15 cellular contexts compared by ENCODE assay signal in the genomic region with DNA sequence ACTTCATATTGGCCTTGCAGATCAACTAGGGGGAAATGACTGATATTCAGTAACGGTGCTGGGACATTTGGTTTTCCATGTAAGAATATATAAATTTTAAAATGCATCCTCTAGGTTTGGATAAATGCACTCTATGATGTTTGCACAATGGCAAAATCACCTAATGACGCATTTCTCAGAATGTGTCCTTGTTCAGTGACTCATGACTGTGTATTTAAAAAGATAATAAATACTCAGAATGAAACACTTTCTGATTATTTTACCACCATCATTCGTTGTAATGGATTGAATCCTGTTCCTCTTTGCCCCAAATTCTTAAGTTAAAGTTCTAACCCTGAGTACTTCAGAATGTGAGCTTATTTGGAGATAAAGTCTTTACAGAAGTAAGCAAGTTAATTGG. TPM values are rescaled to one million over a fixed set of nuclear protein-coding genes. Genes with fewer than 3 reads are reported as not detected.
DNase-seq lines count a peak whose midpoint lies in the region; ATAC-seq and TF ChIP-seq lines count a peak whose summit lies in the region.
"Had no signal": no experiment of that assay in that cellular context is flagged by ENCODE, and none has a peak within 500 bp of the region (broad histone marks: within the 10 kb centered on the region; RNA-seq: fewer than 3 reads in every experiment).

No MANE protein-coding gene starts in this region.

- H3K4me1 Mint-ChIP-seq in T-helper 2 cell treated with Interferon-gamma antibody and Interleukin-4, amounts not matched to agents 5 μg/mL and 100 μg/mL, for 36 hours (ENCODE audit: low read depth) = peaks cover 45% of the 10 kb centered on the region
- peaks cover 48 to 53% of the 10 kb centered on the region in 2 donors for H3K4me1 Mint-ChIP-seq in effector memory CD8-positive, alpha-beta T cell (ENCODE audit: low read depth in 2 of 2)
- H3K4me1 Mint-ChIP-seq in stimulated activated naive CD8-positive, alpha-beta T cell treated with anti-CD3 and anti-CD28 coated beads, Interleukin-15, amount 100 ng/mL, for 72 hours = peaks cover 87% of the 10 kb centered on the region
- H3K4me1 Mint-ChIP-seq in endodermal cell = peaks cover 7% of the 10 kb centered on the region

- no peak overlapping the region for H3K4me3 Mint-ChIP-seq in T-helper 2 cell treated with Interferon-gamma antibody and Interleukin-4, amounts not matched to agents 5 μg/mL and 100 μg/mL, for 36 hours
- peak overlapping the region; percentile 34 to 79 for H3K4me3 Mint-ChIP-seq in effector memory CD8-positive, alpha-beta T cell
- H3K4me3 Mint-ChIP-seq in stimulated activated naive CD8-positive, alpha-beta T cell treated with anti-CD3 and anti-CD28 coated beads, Interleukin-15, amount 100 ng/mL, for 72 hours = peak overlapping the region; percentile 58 to 63
- H3K4me3 Mint-ChIP-seq in endodermal cell = no peak overlapping the region
- H3K4me3 Mint-ChIP-seq: activated naive CD8-positive, alpha-beta T cell treated with anti-CD3 and anti-CD28 coated beads, Interleukin-2, amount 10 ng/mL, durations not matched to agents 7 days and 5 days had no signal

- peaks cover 3% of the 10 kb centered on the region for H3K4me1 ChIP-seq in endodermal cell (ENCODE audit: control insufficient read depth, insufficient read depth, low read length)
- H3K4me1 ChIP-seq in Karpas-422 (ENCODE audit: low read length) = no peaks in the 10 kb centered on the region

- H3K27ac ChIP-seq in endodermal cell (ENCODE audit: low read depth, low read length) (no peak overlapping the region), Karpas-422 (ENCODE audit: low read length) (no peak overlapping the region)

- peaks cover 3 to 4% of the 10 kb centered on the region in 2 donors for H3K9me3 Mint-ChIP-seq in activated naive CD4-positive, alpha-beta T cell treated with anti-CD3 and anti-CD28 coated beads, Interleukin-2, amount 50 U/mL, for 72 hours
- no peaks in the 10 kb centered on the region for H3K9me3 Mint-ChIP-seq in T-helper 2 cell treated with Interferon-gamma antibody and Interleukin-4, amounts not matched to agents 5 μg/mL and 100 μg/mL, for 36 hours
- peaks cover 0 to 2% of the 10 kb centered on the region in 2 donors for H3K9me3 Mint-ChIP-seq in effector memory CD8-positive, alpha-beta T cell
- no peaks in the 10 kb centered on the region for H3K9me3 Mint-ChIP-seq in stimulated activated naive CD8-positive, alpha-beta T cell treated with anti-CD3 and anti-CD28 coated beads, Interleukin-15, amount 100 ng/mL, for 72 hours
- H3K9me3 Mint-ChIP-seq in endodermal cell = no peaks in the 10 kb centered on the region
- H3K9me3 Mint-ChIP-seq: activated naive CD8-positive, alpha-beta T cell treated with anti-CD3 and anti-CD28 coated beads, Interleukin-2, amount 10 ng/mL, durations not matched to agents 7 days and 5 days had no signal

- no peaks in the 10 kb centered on the region for H3K9me2 ChIP-seq in Karpas-422 (replicated peaks; ENCODE audit: insufficient read depth, low read length)

- H3K79me2 ChIP-seq in Karpas-422 (ENCODE audit: low read length) = no peaks in the 10 kb centered on the region

- no peak for TF ChIP-seq CTCF in endodermal cell (conservative IDR thresholded peaks at IDR 0.05)

- no peaks in the 10 kb centered on the region for H3K27me3 Mint-ChIP-seq in T-helper 2 cell treated with Interferon-gamma antibody and Interleukin-4, amounts not matched to agents 5 μg/mL and 100 μg/mL, for 36 hours (ENCODE audit: low read depth)
- H3K27me3 Mint-ChIP-seq in effector memory CD8-positive, alpha-beta T cell = no peaks in the 10 kb centered on the region
- no peaks in the 10 kb centered on the region for H3K27me3 Mint-ChIP-seq in stimulated activated naive CD8-positive, alpha-beta T cell treated with anti-CD3 and anti-CD28 coated beads, Interleukin-15, amount 100 ng/mL, for 72 hours
- H3K27me3 Mint-ChIP-seq in endodermal cell (ENCODE audit: insufficient read depth) = no peaks in the 10 kb centered on the region
- H3K27me3 Mint-ChIP-seq: activated naive CD8-positive, alpha-beta T cell treated with anti-CD3 and anti-CD28 coated beads, Interleukin-2, amount 10 ng/mL, durations not matched to agents 7 days and 5 days had no signal

- H3K27me3 ChIP-seq in endodermal cell (ENCODE audit: control insufficient read depth, insufficient read depth, low read length, poor library complexity, severe bottlenecking) = no peaks in the 10 kb centered on the region
- H3K27me3 ChIP-seq in Karpas-422 (ENCODE audit: low read length) = no peaks in the 10 kb centered on the region

- peak overlapping the region; percentile 88 to 90 for H3K27ac Mint-ChIP-seq in activated naive CD4-positive, alpha-beta T cell treated with anti-CD3 and anti-CD28 coated beads, Interleukin-2, amount 50 U/mL, for 72 hours
- H3K27ac Mint-ChIP-seq in T-helper 2 cell treated with Interferon-gamma antibody and Interleukin-4, amounts not matched to agents 5 μg/mL and 100 μg/mL, for 36 hours = peak overlapping the region; percentile 56
- peak overlapping the region; percentile 93 to 98 for H3K27ac Mint-ChIP-seq in effector memory CD8-positive, alpha-beta T cell
- H3K27ac Mint-ChIP-seq in stimulated activated naive CD8-positive, alpha-beta T cell treated with anti-CD3 and anti-CD28 coated beads, Interleukin-15, amount 100 ng/mL, for 72 hours = peak overlapping the region; percentile 98 to 99
- no peak overlapping the region for H3K27ac Mint-ChIP-seq in endodermal cell

- DNase-seq in activated naive CD4-positive, alpha-beta T cell treated with anti-CD3 and anti-CD28 coated beads, Interleukin-2, amount 50 U/mL, for 72 hours (ENCODE audit: low spot score in 2 of 2) = no peak
- DNase-seq in activated naive CD4-positive, alpha-beta T cell treated with anti-CD3 and anti-CD28 coated beads, Interleukin-2, amount 50 U/mL, for 16 hours = no peak
- DNase-seq in T-helper 2 cell treated with Interferon-gamma antibody and Interleukin-4, amounts not matched to agents 5 μg/mL and 100 μg/mL, for 36 hours (ENCODE audit: low spot score) = no peak
- no peak for DNase-seq in effector memory CD8-positive, alpha-beta T cell
- DNase-seq in stimulated activated naive CD8-positive, alpha-beta T cell treated with anti-CD3 and anti-CD28 coated beads, Interleukin-15, amount 100 ng/mL, for 72 hours = no peak
- DNase-seq in endodermal cell = no peak
- no peak for DNase-seq in Karpas-422
- DNase-seq: activated CD4-positive, alpha-beta T cell treated with anti-CD3 and anti-CD28 coated beads for 48 hours; DMS79; GOT3; SW 1271 had no signal

- peaks cover 0 to 4% of the 10 kb centered on the region in 2 donors for H3K36me3 Mint-ChIP-seq in activated naive CD4-positive, alpha-beta T cell treated with anti-CD3 and anti-CD28 coated beads, Interleukin-2, amount 50 U/mL, for 72 hours
- no peaks in the 10 kb centered on the region for H3K36me3 Mint-ChIP-seq in T-helper 2 cell treated with Interferon-gamma antibody and Interleukin-4, amounts not matched to agents 5 μg/mL and 100 μg/mL, for 36 hours (ENCODE audit: low read depth)
- H3K36me3 Mint-ChIP-seq in effector memory CD8-positive, alpha-beta T cell (ENCODE audit: insufficient read depth) = peaks cover 15% of the 10 kb centered on the region
- H3K36me3 Mint-ChIP-seq in endodermal cell (ENCODE audit: low read depth) = no peaks in the 10 kb centered on the region

- no peaks in the 10 kb centered on the region for H3K36me3 ChIP-seq in endodermal cell (ENCODE audit: control insufficient read depth, insufficient read depth, low read length)
- no peaks in the 10 kb centered on the region for H3K36me3 ChIP-seq in Karpas-422 (ENCODE audit: insufficient read depth, low read length)

- peak in 1 of 2 donors; percentile 13 for ATAC-seq in activated naive CD4-positive, alpha-beta T cell treated with anti-CD3 and anti-CD28 coated beads, Interleukin-2, amount 50 U/mL, for 72 hours
- ATAC-seq in effector memory CD8-positive, alpha-beta T cell (replicated peaks) = no peak
- ATAC-seq in stimulated activated naive CD8-positive, alpha-beta T cell treated with anti-CD3 and anti-CD28 coated beads, Interleukin-15, amount 100 ng/mL, for 72 hours = no peak
- no peak for ATAC-seq in HG02623 (IDR thresholded peaks at IDR 0.05; ENCODE audit: unreplicated experiment)
- ATAC-seq: right cardiac atrium had no signal

- H3K4me3 ChIP-seq in endodermal cell (ENCODE audit: low read length) (no peak overlapping the region), Karpas-422 (ENCODE audit: low read length) (no peak overlapping the region)

- H2AFZ ChIP-seq in Karpas-422 (ENCODE audit: low read length) = no peak overlapping the region

- WGBS in endodermal cell (ENCODE audit: insufficient coverage in 1 of 2, insufficient read length in 1 of 2), 2 experiments = 95 to 100% methylated on average over 2 to 3 of the region's 3 CpGs

- H3K9ac ChIP-seq in endodermal cell (ENCODE audit: extremely low read depth, low read length, poor library complexity, severe bottlenecking) (no peak overlapping the region), Karpas-422 (ENCODE audit: low read length) (no peak overlapping the region)

- no peaks in the 10 kb centered on the region for H3K9me3 ChIP-seq in endodermal cell (ENCODE audit: control insufficient read depth, low read length)
- H3K9me3 ChIP-seq in Karpas-422 (ENCODE audit: low read length) = no peaks in the 10 kb centered on the region

- H4K20me1 ChIP-seq in Karpas-422 (ENCODE audit: insufficient read depth, low read depth, low read length) = no peaks in the 10 kb centered on the region

- no peak overlapping the region for H3K4me2 ChIP-seq in Karpas-422 (ENCODE audit: low read depth, low read length, poor library complexity, severe bottlenecking)

RNA-seq across cellular contexts. Expression of gene ADGRG1, which starts 17.2 kb away (rescaled TPM):
- total RNA-seq in activated naive CD4-positive, alpha-beta T cell treated with anti-CD3 and anti-CD28 coated beads, Interleukin-2, amount 50 U/mL, for 72 hours = 1 to 10 TPM; 4.3 to 8.2 TPM
- under 1 TPM; 0.64 TPM for total RNA-seq in endodermal cell
- polyA plus RNA-seq in endodermal cell (2013, experiment 1 of 2) = 122 TPM
- 97.9 TPM for polyA plus RNA-seq in endodermal cell (2013, experiment 2 of 2)
- total RNA-seq in Karpas-422 (2014; rRNA removed; shearing (Covaris generic); ENCODE audit: low replicate concordance) = not detected in 2 replicates

RNA-seq across cellular contexts. Expression of gene ADGRG3, which starts 56.9 kb away (rescaled TPM):
- under 1 TPM; 0.21 to 0.84 TPM for total RNA-seq in activated naive CD4-positive, alpha-beta T cell treated with anti-CD3 and anti-CD28 coated beads, Interleukin-2, amount 50 U/mL, for 72 hours
- total RNA-seq in endodermal cell = not detected
- 0.39 TPM for polyA plus RNA-seq in endodermal cell (2013, experiment 1 of 2)
- polyA plus RNA-seq in endodermal cell (2013, experiment 2 of 2) = 0.21 TPM
- total RNA-seq in Karpas-422 (2014; rRNA removed; shearing (Covaris generic); ENCODE audit: low replicate concordance) = not detected in 2 replicates
- total RNA-seq: activated naive CD8-positive, alpha-beta T cell treated with anti-CD3 and anti-CD28 coated beads, Interleukin-2, amount 10 ng/mL, durations not matched to agents 7 days and 5 days; kidney epithelial cell had no signal

Comparison
In these comparisons a context has a peak if more than half of its experiments do, and no peak if none do; other contexts are left out.
1. H3K4me3 Mint-ChIP-seq: peak in effector memory CD8-positive, alpha-beta T cell (2 of 2) and stimulated activated naive CD8-positive, alpha-beta T cell treated with anti-CD3 and anti-CD28 coated beads, Interleukin-15, amount 100 ng/mL, for 72 hours (2 of 2); none in T-helper 2 cell treated with Interferon-gamma antibody and Interleukin-4, amounts not matched to agents 5 μg/mL and 100 μg/mL, for 36 hours (single experiment) and endodermal cell (single experiment).